ENCODE assay signal across 15 cellular contexts in genomic region chr2:104952976-104953375, GRCh38.
DNase-seq lines count a peak whose midpoint lies in the region; ATAC-seq, FAIRE-seq and TF ChIP-seq lines count a peak whose summit lies in the region.
"Had no signal": no experiment of that assay in that cellular context is flagged by ENCODE, and none has a peak within 500 bp of the region (broad histone marks: within the 10 kb centered on the region; RNA-seq: fewer than 3 reads in every experiment).

No MANE protein-coding gene starts in this region.

- DNase-seq in ELR (ENCODE audit: low read depth), result peak; percentile 4
- peak; percentile 19 for DNase-seq in HT1080 (ENCODE audit: low read depth)
- DNase-seq in SW480 (ENCODE audit: low spot score), result peak; percentile 56
- no peak for DNase-seq in keratinocyte (ENCODE audit: low read depth, low spot score)
- no peak for DNase-seq in NCI-H345 treated with DMSO at 0.1 percent for 48 hours (lab: John Stamatoyannopoulos, UW; ENCODE audit: unreplicated experiment)
- no peak for DNase-seq in activated T-cell treated with anti-CD3 and anti-CD28 coated beads, Interleukin-2, amount 50 U/mL, for 48 hours
- DNase-seq: Calu3; CD8-positive, alpha-beta T cell; GDM1; GOT3; H7 had no signal

- TF ChIP-seq CTCF in keratinocyte (optimal IDR thresholded peaks at IDR 0.05 in 1 of 3, IDR thresholded peaks at IDR 0.05 in 1 of 3, conservative IDR thresholded peaks at IDR 0.05 in 1 of 3; ENCODE audit: extremely low read depth in 1 of 3, insufficient read depth in 2 of 3, low read length in 3 of 3), result no peak

- H3K9me1 ChIP-seq in keratinocyte (ENCODE audit: control insufficient read depth, extremely low read depth, insufficient read depth, low read length), result no peaks in the 10 kb centered on the region

- dilution Hi-C loops in keratinocyte (cut with MboI; ENCODE audit: extremely low pct_ligation_motif_present, low sequenced_read_pairs), result no loop called here

- H2AFZ ChIP-seq in keratinocyte (ENCODE audit: control insufficient read depth, low read length), result no peak overlapping the region

- H3K4me2 ChIP-seq in keratinocyte (ENCODE audit: control insufficient read depth, extremely low read depth, insufficient read depth, low read depth, low read length), result no peak overlapping the region
- H3K4me2 ChIP-seq: BLaER1 treated with 17β-estradiol and CSF1 and Interleukin-3, amounts not matched to agents 10 nM and 100 nM had no signal

- peak; percentile 34 for FAIRE-seq in keratinocyte (lab: Jason Lieb, UNC)
- FAIRE-seq: GM12892, GM18507 had no signal

- no peaks in the 10 kb centered on the region for H3K27me3 ChIP-seq in keratinocyte (ENCODE audit: control insufficient read depth, extremely low read depth, insufficient read depth, low read length)
- H3K27me3 ChIP-seq: BLaER1 treated with 17β-estradiol and CSF1 and Interleukin-3, amounts not matched to agents 10 nM and 100 nM had no signal

- H3K27ac ChIP-seq in keratinocyte (ENCODE audit: control insufficient read depth, insufficient read depth, low read length), result no peak overlapping the region
- H3K27ac ChIP-seq: BLaER1 treated with 17β-estradiol and CSF1 and Interleukin-3, amounts not matched to agents 10 nM and 100 nM had no signal

- no peaks in the 10 kb centered on the region for H3K4me1 ChIP-seq in keratinocyte (ENCODE audit: control insufficient read depth, extremely low read depth, insufficient read depth, low read length)
- H3K4me1 ChIP-seq: BLaER1 treated with 17β-estradiol and CSF1 and Interleukin-3, amounts not matched to agents 10 nM and 100 nM had no signal

- H3K36me3 ChIP-seq in keratinocyte (ENCODE audit: control insufficient read depth in 2 of 2, extremely low read depth in 1 of 2, insufficient read depth in 2 of 2, low read length in 2 of 2), result no peaks in the 10 kb centered on the region
- H3K36me3 ChIP-seq: BLaER1 treated with 17β-estradiol and CSF1 and Interleukin-3, amounts not matched to agents 10 nM and 100 nM had no signal

- H3K79me2 ChIP-seq in keratinocyte (ENCODE audit: control insufficient read depth, insufficient read depth, low read length), result no peaks in the 10 kb centered on the region

- no peak overlapping the region for H3K4me3 ChIP-seq in keratinocyte (ENCODE audit: control insufficient read depth in 2 of 3, extremely low read depth in 1 of 3, insufficient read depth in 2 of 3, low read depth in 1 of 3, low read length in 3 of 3)
- H3K4me3 ChIP-seq: BLaER1 treated with 17β-estradiol and CSF1 and Interleukin-3, amounts not matched to agents 10 nM and 100 nM had no signal

- no peaks in the 10 kb centered on the region for H4K20me1 ChIP-seq in keratinocyte (ENCODE audit: control insufficient read depth, extremely low read depth, insufficient read depth, low read length)
- H4K20me1 ChIP-seq: BLaER1 treated with 17β-estradiol and CSF1 and Interleukin-3, amounts not matched to agents 10 nM and 100 nM had no signal

- no peaks in the 10 kb centered on the region for H3K9me3 ChIP-seq in keratinocyte (ENCODE audit: control insufficient read depth, low read depth, low read length)

- H3K9ac ChIP-seq in keratinocyte (ENCODE audit: control insufficient read depth, extremely low read depth, insufficient read depth, low read length), result no peak overlapping the region
- H3K9ac ChIP-seq: BLaER1 treated with 17β-estradiol and CSF1 and Interleukin-3, amounts not matched to agents 10 nM and 100 nM had no signal

- no peak for ATAC-seq in HG02759 (IDR thresholded peaks at IDR 0.05; ENCODE audit: unreplicated experiment)
- ATAC-seq: CD8-positive, alpha-beta T cell had no signal

Comparison
In these comparisons a context has a peak if more than half of its experiments do, and no peak if none do; other contexts are left out.
1. DNase-seq: peak in ELR (single experiment), HT1080 (single experiment) and SW480 (single experiment); none in keratinocyte (single experiment), NCI-H345 treated with DMSO at 0.1 percent for 48 hours (single experiment) and activated T-cell treated with anti-CD3 and anti-CD28 coated beads, Interleukin-2, amount 50 U/mL, for 48 hours (0 of 2).